In the genomic region with DNA sequence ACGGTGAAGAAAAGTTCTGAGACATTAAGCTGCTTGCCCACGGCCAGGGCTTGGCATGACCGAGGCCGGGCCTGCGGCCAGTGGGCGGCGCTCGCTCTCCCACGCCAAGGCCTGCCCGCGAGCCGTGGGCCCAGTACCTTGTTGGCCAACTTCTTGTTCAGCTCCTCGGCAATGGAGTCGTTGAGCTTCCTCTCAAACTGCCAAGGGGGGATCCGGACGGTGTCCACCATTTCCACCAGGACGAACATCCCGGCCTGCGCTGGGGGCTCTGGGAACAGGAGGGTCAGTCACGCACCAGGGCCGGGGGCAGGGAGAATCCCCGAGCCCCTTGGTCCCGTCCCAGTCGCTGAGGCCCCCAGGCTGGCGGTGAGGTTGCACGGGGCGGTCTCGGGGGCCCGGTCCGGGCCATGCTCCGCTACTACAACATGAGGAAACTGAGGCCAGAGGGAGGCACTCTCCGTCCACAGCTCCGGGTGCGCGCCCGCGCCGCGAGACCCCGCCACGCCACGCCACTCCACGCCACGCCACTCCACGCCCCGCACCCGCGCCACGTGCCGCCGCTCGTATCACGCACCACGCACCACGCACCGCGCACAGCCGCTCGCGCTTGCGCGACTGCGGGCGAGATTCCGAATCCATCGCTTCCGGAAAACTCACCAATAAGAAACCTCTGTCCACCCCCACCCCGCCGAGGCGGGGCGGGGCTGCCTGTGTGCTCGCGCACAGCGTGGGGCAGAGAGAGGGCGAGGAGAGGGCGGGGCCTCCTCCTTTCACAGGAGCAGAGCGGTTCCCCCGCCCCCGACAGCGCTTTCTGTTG, we compare ENCODE assay signal across 1 cellular context.
TF ChIP-seq lines count a peak whose summit lies in the region.

A gene with protein sequence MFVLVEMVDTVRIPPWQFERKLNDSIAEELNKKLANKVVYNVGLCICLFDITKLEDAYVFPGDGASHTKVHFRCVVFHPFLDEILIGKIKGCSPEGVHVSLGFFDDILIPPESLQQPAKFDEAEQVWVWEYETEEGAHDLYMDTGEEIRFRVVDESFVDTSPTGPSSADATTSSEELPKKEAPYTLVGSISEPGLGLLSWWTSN (minus strand): TSS at position 617 of the 817 bp plus-strand sequence. CDS start 369 bp downstream, at position 248.

TF ChIP-seq in HepG2, 621 proteins besides CTCF, POLR2A, EP300 and RAD21 (continued from another document and continues in another):
- TF ChIP-seq, protein P1, sequence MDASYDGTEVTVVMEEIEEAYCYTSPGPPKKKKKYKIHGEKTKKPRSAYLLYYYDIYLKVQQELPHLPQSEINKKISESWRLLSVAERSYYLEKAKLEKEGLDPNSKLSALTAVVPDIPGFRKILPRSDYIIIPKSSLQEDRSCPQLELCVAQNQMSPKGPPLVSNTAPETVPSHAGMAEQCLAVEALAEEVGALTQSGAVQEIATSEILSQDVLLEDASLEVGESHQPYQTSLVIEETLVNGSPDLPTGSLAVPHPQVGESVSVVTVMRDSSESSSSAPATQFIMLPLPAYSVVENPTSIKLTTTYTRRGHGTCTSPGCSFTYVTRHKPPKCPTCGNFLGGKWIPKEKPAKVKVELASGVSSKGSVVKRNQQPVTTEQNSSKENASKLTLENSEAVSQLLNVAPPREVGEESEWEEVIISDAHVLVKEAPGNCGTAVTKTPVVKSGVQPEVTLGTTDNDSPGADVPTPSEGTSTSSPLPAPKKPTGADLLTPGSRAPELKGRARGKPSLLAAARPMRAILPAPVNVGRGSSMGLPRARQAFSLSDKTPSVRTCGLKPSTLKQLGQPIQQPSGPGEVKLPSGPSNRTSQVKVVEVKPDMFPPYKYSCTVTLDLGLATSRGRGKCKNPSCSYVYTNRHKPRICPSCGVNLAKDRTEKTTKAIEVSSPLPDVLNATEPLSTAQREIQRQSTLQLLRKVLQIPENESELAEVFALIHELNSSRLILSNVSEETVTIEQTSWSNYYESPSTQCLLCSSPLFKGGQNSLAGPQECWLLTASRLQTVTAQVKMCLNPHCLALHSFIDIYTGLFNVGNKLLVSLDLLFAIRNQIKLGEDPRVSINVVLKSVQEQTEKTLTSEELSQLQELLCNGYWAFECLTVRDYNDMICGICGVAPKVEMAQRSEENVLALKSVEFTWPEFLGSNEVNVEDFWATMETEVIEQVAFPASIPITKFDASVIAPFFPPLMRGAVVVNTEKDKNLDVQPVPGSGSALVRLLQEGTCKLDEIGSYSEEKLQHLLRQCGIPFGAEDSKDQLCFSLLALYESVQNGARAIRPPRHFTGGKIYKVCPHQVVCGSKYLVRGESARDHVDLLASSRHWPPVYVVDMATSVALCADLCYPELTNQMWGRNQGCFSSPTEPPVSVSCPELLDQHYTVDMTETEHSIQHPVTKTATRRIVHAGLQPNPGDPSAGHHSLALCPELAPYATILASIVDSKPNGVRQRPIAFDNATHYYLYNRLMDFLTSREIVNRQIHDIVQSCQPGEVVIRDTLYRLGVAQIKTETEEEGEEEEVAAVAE (CRISPR knock-in tag; IDR thresholded peaks at IDR 0.05; ENCODE audit: borderline replicate concordance), result no peak
- TF ChIP-seq ZNF773 (CRISPR knock-in tag; IDR thresholded peaks at IDR 0.05; ENCODE audit: borderline replicate concordance), result no peak
- no peak for TF ChIP-seq DNMT3B (CRISPR knock-in tag; conservative IDR thresholded peaks at IDR 0.05)
- TF ChIP-seq SRSF4 (IDR thresholded peaks at IDR 0.05; ENCODE audit: low read depth, low read length, poor library complexity, severe bottlenecking), result no peak
- no peak for TF ChIP-seq ARNT (IDR thresholded peaks at IDR 0.05)
- peak; percentile 78; the same call in 1 of the 2 replicates for TF ChIP-seq HNRNPL (IDR thresholded peaks at IDR 0.05; ENCODE audit: low read depth, low read length)
- TF ChIP-seq ZNF577 (CRISPR knock-in tag; IDR thresholded peaks at IDR 0.05; ENCODE audit: borderline replicate concordance, low read depth), result no peak
- TF ChIP-seq, protein P2, sequence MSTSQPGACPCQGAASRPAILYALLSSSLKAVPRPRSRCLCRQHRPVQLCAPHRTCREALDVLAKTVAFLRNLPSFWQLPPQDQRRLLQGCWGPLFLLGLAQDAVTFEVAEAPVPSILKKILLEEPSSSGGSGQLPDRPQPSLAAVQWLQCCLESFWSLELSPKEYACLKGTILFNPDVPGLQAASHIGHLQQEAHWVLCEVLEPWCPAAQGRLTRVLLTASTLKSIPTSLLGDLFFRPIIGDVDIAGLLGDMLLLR (CRISPR knock-in tag; IDR thresholded peaks at IDR 0.05), result peak; percentile 89; the same call in 1 of the 2 replicates
- no peak for TF ChIP-seq ZFP1 (CRISPR knock-in tag; IDR thresholded peaks at IDR 0.05)
- no peak for TF ChIP-seq HNRNPUL1 (IDR thresholded peaks at IDR 0.05; ENCODE audit: low read depth, low read length)
- peak; percentile 84 for TF ChIP-seq ELF1 (CRISPR knock-in tag; IDR thresholded peaks at IDR 0.05)
- TF ChIP-seq, protein P3, sequence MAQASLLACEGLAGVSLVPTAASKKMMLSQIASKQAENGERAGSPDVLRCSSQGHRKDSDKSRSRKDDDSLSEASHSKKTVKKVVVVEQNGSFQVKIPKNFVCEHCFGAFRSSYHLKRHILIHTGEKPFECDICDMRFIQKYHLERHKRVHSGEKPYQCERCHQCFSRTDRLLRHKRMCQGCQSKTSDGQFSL (CRISPR knock-in tag; IDR thresholded peaks at IDR 0.05), result no peak
- TF ChIP-seq NFRKB (IDR thresholded peaks at IDR 0.05), result no peak
- TF ChIP-seq, protein P4, sequence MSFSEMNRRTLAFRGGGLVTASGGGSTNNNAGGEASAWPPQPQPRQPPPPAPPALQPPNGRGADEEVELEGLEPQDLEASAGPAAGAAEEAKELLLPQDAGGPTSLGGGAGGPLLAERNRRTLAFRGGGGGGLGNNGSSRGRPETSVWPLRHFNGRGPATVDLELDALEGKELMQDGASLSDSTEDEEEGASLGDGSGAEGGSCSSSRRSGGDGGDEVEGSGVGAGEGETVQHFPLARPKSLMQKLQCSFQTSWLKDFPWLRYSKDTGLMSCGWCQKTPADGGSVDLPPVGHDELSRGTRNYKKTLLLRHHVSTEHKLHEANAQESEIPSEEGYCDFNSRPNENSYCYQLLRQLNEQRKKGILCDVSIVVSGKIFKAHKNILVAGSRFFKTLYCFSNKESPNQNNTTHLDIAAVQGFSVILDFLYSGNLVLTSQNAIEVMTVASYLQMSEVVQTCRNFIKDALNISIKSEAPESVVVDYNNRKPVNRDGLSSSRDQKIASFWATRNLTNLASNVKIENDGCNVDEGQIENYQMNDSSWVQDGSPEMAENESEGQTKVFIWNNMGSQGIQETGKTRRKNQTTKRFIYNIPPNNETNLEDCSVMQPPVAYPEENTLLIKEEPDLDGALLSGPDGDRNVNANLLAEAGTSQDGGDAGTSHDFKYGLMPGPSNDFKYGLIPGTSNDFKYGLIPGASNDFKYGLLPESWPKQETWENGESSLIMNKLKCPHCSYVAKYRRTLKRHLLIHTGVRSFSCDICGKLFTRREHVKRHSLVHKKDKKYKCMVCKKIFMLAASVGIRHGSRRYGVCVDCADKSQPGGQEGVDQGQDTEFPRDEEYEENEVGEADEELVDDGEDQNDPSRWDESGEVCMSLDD (CRISPR knock-in tag; IDR thresholded peaks at IDR 0.05; ENCODE audit: borderline replicate concordance), result no peak
- TF ChIP-seq, protein P5, sequence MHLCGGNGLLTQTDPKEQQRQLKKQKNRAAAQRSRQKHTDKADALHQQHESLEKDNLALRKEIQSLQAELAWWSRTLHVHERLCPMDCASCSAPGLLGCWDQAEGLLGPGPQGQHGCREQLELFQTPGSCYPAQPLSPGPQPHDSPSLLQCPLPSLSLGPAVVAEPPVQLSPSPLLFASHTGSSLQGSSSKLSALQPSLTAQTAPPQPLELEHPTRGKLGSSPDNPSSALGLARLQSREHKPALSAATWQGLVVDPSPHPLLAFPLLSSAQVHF (CRISPR knock-in tag; IDR thresholded peaks at IDR 0.05), result no peak; the same call in 1 of the 2 replicates
- TF ChIP-seq ZNF703 (CRISPR knock-in tag; IDR thresholded peaks at IDR 0.05; ENCODE audit: borderline replicate concordance), result no peak
- 0 out of 2 replicates have a peak, but pooled peaks have one; percentile 76 for TF ChIP-seq SRY (CRISPR knock-in tag; IDR thresholded peaks at IDR 0.05)
- TF ChIP-seq, protein P6, sequence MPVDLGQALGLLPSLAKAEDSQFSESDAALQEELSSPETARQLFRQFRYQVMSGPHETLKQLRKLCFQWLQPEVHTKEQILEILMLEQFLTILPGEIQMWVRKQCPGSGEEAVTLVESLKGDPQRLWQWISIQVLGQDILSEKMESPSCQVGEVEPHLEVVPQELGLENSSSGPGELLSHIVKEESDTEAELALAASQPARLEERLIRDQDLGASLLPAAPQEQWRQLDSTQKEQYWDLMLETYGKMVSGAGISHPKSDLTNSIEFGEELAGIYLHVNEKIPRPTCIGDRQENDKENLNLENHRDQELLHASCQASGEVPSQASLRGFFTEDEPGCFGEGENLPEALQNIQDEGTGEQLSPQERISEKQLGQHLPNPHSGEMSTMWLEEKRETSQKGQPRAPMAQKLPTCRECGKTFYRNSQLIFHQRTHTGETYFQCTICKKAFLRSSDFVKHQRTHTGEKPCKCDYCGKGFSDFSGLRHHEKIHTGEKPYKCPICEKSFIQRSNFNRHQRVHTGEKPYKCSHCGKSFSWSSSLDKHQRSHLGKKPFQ (CRISPR knock-in tag; IDR thresholded peaks at IDR 0.05; ENCODE audit: insufficient replicate concordance), result peak; percentile 28
- TF ChIP-seq KDM5A (IDR thresholded peaks at IDR 0.05; ENCODE audit: borderline replicate concordance, low read length), result peak; percentile 34; the same call in 1 of the 2 replicates
- TF ChIP-seq SP5 (CRISPR knock-in tag; IDR thresholded peaks at IDR 0.05; ENCODE audit: borderline replicate concordance, low read depth), result peak; percentile 54
- no peak for TF ChIP-seq GPN1 (CRISPR knock-in tag; IDR thresholded peaks at IDR 0.05; ENCODE audit: borderline replicate concordance)
- no peak; the same call in none of the 2 replicates for TF ChIP-seq MXD4 (CRISPR knock-in tag; IDR thresholded peaks at IDR 0.05)
- TF ChIP-seq, protein P7, sequence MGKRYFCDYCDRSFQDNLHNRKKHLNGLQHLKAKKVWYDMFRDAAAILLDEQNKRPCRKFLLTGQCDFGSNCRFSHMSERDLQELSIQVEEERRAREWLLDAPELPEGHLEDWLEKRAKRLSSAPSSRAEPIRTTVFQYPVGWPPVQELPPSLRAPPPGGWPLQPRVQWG (CRISPR knock-in tag; IDR thresholded peaks at IDR 0.05; ENCODE audit: borderline replicate concordance, low read depth), result no peak
- TF ChIP-seq FOXK1 (CRISPR knock-in tag; IDR thresholded peaks at IDR 0.05; ENCODE audit: borderline replicate concordance, low read depth), result peak; percentile 28; the same call in 1 of the 2 replicates
- no peak for TF ChIP-seq NFKB2 (CRISPR knock-in tag; IDR thresholded peaks at IDR 0.05; ENCODE audit: borderline replicate concordance)
- peak; percentile 22 for TF ChIP-seq ZNF781 (CRISPR knock-in tag; IDR thresholded peaks at IDR 0.05; ENCODE audit: borderline replicate concordance, not compliant biosample characterization)
- TF ChIP-seq ZSCAN12 (CRISPR knock-in tag; IDR thresholded peaks at IDR 0.05), result no peak
- no peak for TF ChIP-seq ZNF484 (CRISPR knock-in tag; IDR thresholded peaks at IDR 0.05; ENCODE audit: borderline replicate concordance, low read depth)
- TF ChIP-seq, protein P8, sequence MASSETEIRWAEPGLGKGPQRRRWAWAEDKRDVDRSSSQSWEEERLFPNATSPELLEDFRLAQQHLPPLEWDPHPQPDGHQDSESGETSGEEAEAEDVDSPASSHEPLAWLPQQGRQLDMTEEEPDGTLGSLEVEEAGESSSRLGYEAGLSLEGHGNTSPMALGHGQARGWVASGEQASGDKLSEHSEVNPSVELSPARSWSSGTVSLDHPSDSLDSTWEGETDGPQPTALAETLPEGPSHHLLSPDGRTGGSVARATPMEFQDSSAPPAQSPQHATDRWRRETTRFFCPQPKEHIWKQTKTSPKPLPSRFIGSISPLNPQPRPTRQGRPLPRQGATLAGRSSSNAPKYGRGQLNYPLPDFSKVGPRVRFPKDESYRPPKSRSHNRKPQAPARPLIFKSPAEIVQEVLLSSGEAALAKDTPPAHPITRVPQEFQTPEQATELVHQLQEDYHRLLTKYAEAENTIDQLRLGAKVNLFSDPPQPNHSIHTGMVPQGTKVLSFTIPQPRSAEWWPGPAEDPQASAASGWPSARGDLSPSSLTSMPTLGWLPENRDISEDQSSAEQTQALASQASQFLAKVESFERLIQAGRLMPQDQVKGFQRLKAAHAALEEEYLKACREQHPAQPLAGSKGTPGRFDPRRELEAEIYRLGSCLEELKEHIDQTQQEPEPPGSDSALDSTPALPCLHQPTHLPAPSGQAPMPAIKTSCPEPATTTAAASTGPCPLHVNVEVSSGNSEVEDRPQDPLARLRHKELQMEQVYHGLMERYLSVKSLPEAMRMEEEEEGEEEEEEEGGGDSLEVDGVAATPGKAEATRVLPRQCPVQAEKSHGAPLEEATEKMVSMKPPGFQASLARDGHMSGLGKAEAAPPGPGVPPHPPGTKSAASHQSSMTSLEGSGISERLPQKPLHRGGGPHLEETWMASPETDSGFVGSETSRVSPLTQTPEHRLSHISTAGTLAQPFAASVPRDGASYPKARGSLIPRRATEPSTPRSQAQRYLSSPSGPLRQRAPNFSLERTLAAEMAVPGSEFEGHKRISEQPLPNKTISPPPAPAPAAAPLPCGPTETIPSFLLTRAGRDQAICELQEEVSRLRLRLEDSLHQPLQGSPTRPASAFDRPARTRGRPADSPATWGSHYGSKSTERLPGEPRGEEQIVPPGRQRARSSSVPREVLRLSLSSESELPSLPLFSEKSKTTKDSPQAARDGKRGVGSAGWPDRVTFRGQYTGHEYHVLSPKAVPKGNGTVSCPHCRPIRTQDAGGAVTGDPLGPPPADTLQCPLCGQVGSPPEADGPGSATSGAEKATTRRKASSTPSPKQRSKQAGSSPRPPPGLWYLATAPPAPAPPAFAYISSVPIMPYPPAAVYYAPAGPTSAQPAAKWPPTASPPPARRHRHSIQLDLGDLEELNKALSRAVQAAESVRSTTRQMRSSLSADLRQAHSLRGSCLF (CRISPR knock-in tag; IDR thresholded peaks at IDR 0.05; ENCODE audit: borderline replicate concordance), result no peak
- no peak for TF ChIP-seq ZNF431 (CRISPR knock-in tag; IDR thresholded peaks at IDR 0.05; ENCODE audit: borderline replicate concordance, low read depth)
- peak; percentile 93 for TF ChIP-seq SAP130 (CRISPR knock-in tag; IDR thresholded peaks at IDR 0.05; ENCODE audit: low read depth)
- peak; percentile 55; the same call in 1 of the 2 replicates for TF ChIP-seq TSC22D2 (CRISPR knock-in tag; IDR thresholded peaks at IDR 0.05; ENCODE audit: borderline replicate concordance)
- no peak for TF ChIP-seq ZNF777 (CRISPR knock-in tag; IDR thresholded peaks at IDR 0.05)
- TF ChIP-seq, protein P9, sequence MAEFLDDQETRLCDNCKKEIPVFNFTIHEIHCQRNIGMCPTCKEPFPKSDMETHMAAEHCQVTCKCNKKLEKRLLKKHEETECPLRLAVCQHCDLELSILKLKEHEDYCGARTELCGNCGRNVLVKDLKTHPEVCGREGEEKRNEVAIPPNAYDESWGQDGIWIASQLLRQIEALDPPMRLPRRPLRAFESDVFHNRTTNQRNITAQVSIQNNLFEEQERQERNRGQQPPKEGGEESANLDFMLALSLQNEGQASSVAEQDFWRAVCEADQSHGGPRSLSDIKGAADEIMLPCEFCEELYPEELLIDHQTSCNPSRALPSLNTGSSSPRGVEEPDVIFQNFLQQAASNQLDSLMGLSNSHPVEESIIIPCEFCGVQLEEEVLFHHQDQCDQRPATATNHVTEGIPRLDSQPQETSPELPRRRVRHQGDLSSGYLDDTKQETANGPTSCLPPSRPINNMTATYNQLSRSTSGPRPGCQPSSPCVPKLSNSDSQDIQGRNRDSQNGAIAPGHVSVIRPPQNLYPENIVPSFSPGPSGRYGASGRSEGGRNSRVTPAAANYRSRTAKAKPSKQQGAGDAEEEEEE (CRISPR knock-in tag; IDR thresholded peaks at IDR 0.05; ENCODE audit: borderline replicate concordance), result no peak
